Comparison of ENCODE assay signal across 11 cellular contexts in genomic region chr11:68524213-68524612, GRCh38.
DNase-seq lines count a peak whose midpoint lies in the region; ATAC-seq and TF ChIP-seq lines count a peak whose summit lies in the region.
"Had no signal": no experiment of that assay in that cellular context is flagged by ENCODE, and none has a peak within 500 bp of the region (broad histone marks: within the 10 kb centered on the region; RNA-seq: fewer than 3 reads in every experiment).

No MANE protein-coding gene starts in this region.

- 43 to 50% methylated on average over 2 of the region's 2 CpGs for WGBS in transverse colon (ENCODE audit: low coverage in 1 of 2), 2 donors

- intact Hi-C loops in Right ventricle myocardium superior (cut with DNase I) (no loop called here), Right ventricle myocardium inferior (cut with DNase I) (no loop called here), transverse colon (cut with DNase I; ENCODE audit: low total_unique reads) (no loop called here), ascending aorta (cut with DNase I) (no loop called here)

- no peak overlapping the region for H3K4me3 Mint-ChIP-seq in central memory CD8-positive, alpha-beta T cell

- TF ChIP-seq CTCF in transverse colon (IDR thresholded peaks at IDR 0.05): no peak
- TF ChIP-seq CTCF in ascending aorta (IDR thresholded peaks at IDR 0.05): no peak
- no peak for TF ChIP-seq CTCF in BE2C (IDR thresholded peaks at IDR 0.05; ENCODE audit: low read depth, low read length)
- no peak for TF ChIP-seq CTCF in GM13976 (IDR thresholded peaks at IDR 0.05; ENCODE audit: borderline replicate concordance, control extremely low read depth, extremely low read depth, insufficient read depth, missing control alignments)

- no peaks in the 10 kb centered on the region for H3K27me3 Mint-ChIP-seq in central memory CD8-positive, alpha-beta T cell

- DNase-seq in Right ventricle myocardium superior: no peak
- no peak for DNase-seq in Right ventricle myocardium inferior (ENCODE audit: missing footprints)
- no peak for DNase-seq in central memory CD8-positive, alpha-beta T cell (ENCODE audit: low spot score in 2 of 2)
- DNase-seq in transverse colon: no peak
- no peak for DNase-seq in ascending aorta (ENCODE audit: low spot score in 2 of 2)
- no peak for DNase-seq in BE2C
- no peak for DNase-seq in GM13976 (ENCODE audit: low spot score)
- DNase-seq: KG1, NCI-H2081 had no signal

- no peaks in the 10 kb centered on the region for H3K9me3 Mint-ChIP-seq in central memory CD8-positive, alpha-beta T cell

- H3K4me1 Mint-ChIP-seq in central memory CD8-positive, alpha-beta T cell: peaks cover 78% of the 10 kb centered on the region

- peaks cover 39 to 65% of the 10 kb centered on the region in 2 donors for H3K36me3 ChIP-seq in mucosa of rectum (ENCODE audit: control insufficient read depth in 2 of 2, insufficient read depth in 2 of 2, low read length in 2 of 2)
- H3K36me3 ChIP-seq in transverse colon: peaks cover 0 to 40% (median 7%) of the 10 kb centered on the region in 4 donors
- H3K36me3 ChIP-seq in ascending aorta: peaks cover 27 to 70% of the 10 kb centered on the region in 2 donors
- peaks cover 90% of the 10 kb centered on the region for H3K36me3 ChIP-seq in BE2C

- peak overlapping the region; percentile 48 for H3K27ac Mint-ChIP-seq in central memory CD8-positive, alpha-beta T cell (ENCODE audit: low read depth)

- TF ChIP-seq POLR2A in transverse colon (IDR thresholded peaks at IDR 0.05): no peak

- TF ChIP-seq EP300 in transverse colon (IDR thresholded peaks at IDR 0.05; ENCODE audit: low read depth): no peak

- no peak overlapping the region for H3K4me3 ChIP-seq in mucosa of rectum (ENCODE audit: low read length in 2 of 2)
- H3K4me3 ChIP-seq in transverse colon: no peak overlapping the region
- H3K4me3 ChIP-seq in ascending aorta: no peak overlapping the region
- H3K4me3 ChIP-seq in BE2C (ENCODE audit: low read depth, low read length): no peak overlapping the region
- H3K4me3 ChIP-seq: SK-N-MC had no signal

- peaks cover 58% of the 10 kb centered on the region for H3K36me3 Mint-ChIP-seq in central memory CD8-positive, alpha-beta T cell (ENCODE audit: insufficient read depth)

- H3K27me3 ChIP-seq in mucosa of rectum (ENCODE audit: control insufficient read depth in 2 of 2, insufficient read depth in 2 of 2, low read length in 2 of 2) (no peaks in the 10 kb centered on the region), transverse colon (no peaks in the 10 kb centered on the region), ascending aorta (no peaks in the 10 kb centered on the region), BE2C (no peaks in the 10 kb centered on the region)

- ATAC-seq in Right ventricle myocardium superior (ENCODE audit: poor library complexity): peak; percentile 47
- ATAC-seq in Right ventricle myocardium inferior: no peak
- no peak for ATAC-seq in central memory CD8-positive, alpha-beta T cell (replicated peaks; ENCODE audit: extremely low read depth, poor library complexity, severe bottlenecking)

- H3K4me1 ChIP-seq in mucosa of rectum (ENCODE audit: control insufficient read depth in 2 of 2, insufficient read depth in 2 of 2, low read length in 2 of 2) (peaks cover 24 to 29% of the 10 kb centered on the region in 2 donors), transverse colon (peaks cover 34 to 66% (median 53%) of the 10 kb centered on the region in 4 donors), ascending aorta (peaks cover 0 to 12% of the 10 kb centered on the region in 2 donors), BE2C (no peaks in the 10 kb centered on the region)

- H3K27ac ChIP-seq in mucosa of rectum (ENCODE audit: low read depth in 2 of 2, low read length in 2 of 2): peak overlapping the region; percentile 74 to 78
- peak overlapping the region; percentile 68 to 75 (median 69) for H3K27ac ChIP-seq in transverse colon
- H3K27ac ChIP-seq in ascending aorta: no peak overlapping the region

- in situ Hi-C loops in transverse colon (cut with MboI; ENCODE audit: low pct_ligation_motif_present in 1 of 4, low pct_unique_long_range_greater_than_20kb in 1 of 4, low sequenced_read_pairs in 3 of 4): no loop called here
- in situ Hi-C loops in GM13976 (cut with MboI; ENCODE audit: low sequenced_read_pairs, unreplicated experiment): no loop called here

- H3K9me3 ChIP-seq in mucosa of rectum (ENCODE audit: control insufficient read depth in 2 of 2, low read length in 2 of 2) (no peaks in the 10 kb centered on the region), transverse colon (no peaks in the 10 kb centered on the region), ascending aorta (no peaks in the 10 kb centered on the region), BE2C (no peaks in the 10 kb centered on the region)

- H3K9ac ChIP-seq in mucosa of rectum (ENCODE audit: low read depth in 1 of 2, low read length in 2 of 2): no peak overlapping the region

Comparison
In these comparisons a context has a peak if more than half of its experiments do, and no peak if none do; other contexts are left out.
1. H3K27ac ChIP-seq: peak in mucosa of rectum (2 of 2) and transverse colon (4 of 4); none in ascending aorta (0 of 2).